11 cellular contexts compared by ENCODE assay signal in the genomic region with DNA sequence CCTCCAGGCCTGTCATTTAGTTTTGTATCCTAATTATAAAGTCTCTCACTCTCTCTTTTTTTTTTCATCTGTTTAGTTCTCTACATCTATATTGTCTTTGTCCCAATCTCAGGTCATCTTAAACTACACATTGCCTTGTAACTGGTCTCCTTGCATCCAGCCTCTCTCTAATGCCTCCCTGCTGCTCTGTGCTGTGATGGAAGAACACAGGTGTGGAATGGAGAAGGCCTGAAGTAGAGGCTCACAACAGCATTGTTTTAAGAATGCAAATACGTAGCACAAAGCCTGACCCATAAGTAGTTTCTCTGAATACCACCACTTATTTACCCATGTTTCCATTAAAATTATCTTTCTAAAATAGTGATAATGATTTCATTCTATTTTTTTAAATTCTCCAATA.
DNase-seq lines count a peak whose midpoint lies in the region; ATAC-seq and TF ChIP-seq lines count a peak whose summit lies in the region.
"Had no signal": no experiment of that assay in that cellular context is flagged by ENCODE, and none has a peak within 500 bp of the region (broad histone marks: within the 10 kb centered on the region; RNA-seq: fewer than 3 reads in every experiment).

No MANE protein-coding gene starts in this region.

- no peak for TF ChIP-seq RAD21 in IMR-90 (IDR thresholded peaks at IDR 0.05; ENCODE audit: low read length)

- ATAC-seq in IMR-90 (ENCODE audit: low read depth) (no peak), WTC11 (peak; percentile 62), left lung (no peak)
- ATAC-seq: A549 had no signal

- H2BK120ac ChIP-seq in IMR-90 (ENCODE audit: low read depth, low read length) = no peak overlapping the region

- H3K56ac ChIP-seq in IMR-90 (ENCODE audit: extremely low read depth, insufficient read depth, low read length) = no peak overlapping the region

- H3K4me3 Mint-ChIP-seq in WTC11 (no peak overlapping the region), immature natural killer cell (peak overlapping the region in 1 of 5 donors; percentile 1)
- H3K4me3 Mint-ChIP-seq: CD4-positive, alpha-beta memory T cell had no signal

- dilution Hi-C loops in IMR-90 (cut with HindIII; ENCODE audit: low sequenced_read_pairs, unreplicated experiment) = no loop called here

- no peak overlapping the region for H4K8ac ChIP-seq in IMR-90 (ENCODE audit: low read depth in 2 of 2, low read length in 2 of 2)

- H3K27me3 Mint-ChIP-seq in WTC11 (ENCODE audit: low read depth) (no peaks in the 10 kb centered on the region), immature natural killer cell (ENCODE audit: low read depth in 3 of 3) (no peaks in the 10 kb centered on the region)
- H3K27me3 Mint-ChIP-seq: CD4-positive, alpha-beta memory T cell had no signal

- H3K27ac Mint-ChIP-seq in WTC11 (peak overlapping the region; percentile 4; the same call in 1 of the 2 replicates), immature natural killer cell (peak overlapping the region in 4 of 6 donors; percentile 0 to 74 (median 16))

- peaks cover 2% of the 10 kb centered on the region; the same call in 1 of the 2 replicates for H3K4me1 ChIP-seq in IMR-90 (ENCODE audit: control insufficient read depth, insufficient read depth, low read length)
- peaks cover 4 to 16% of the 10 kb centered on the region in 2 donors for H3K4me1 ChIP-seq in left lung
- H3K4me1 ChIP-seq in osteoblast (ENCODE audit: insufficient read depth, low read length) = no peaks in the 10 kb centered on the region
- H3K4me1 ChIP-seq: HAP-1 had no signal

- in situ Hi-C loops in IMR-90 (cut with MboI; ENCODE audit: low sequenced_read_pairs) = no loop called here

- H3K23ac ChIP-seq in IMR-90 (ENCODE audit: low read depth, low read length) = no peak overlapping the region

- H4K5ac ChIP-seq in IMR-90 (ENCODE audit: low read depth, low read length) = no peak overlapping the region

- H3K4ac ChIP-seq in IMR-90 (ENCODE audit: low read depth, low read length) = peak overlapping the region; percentile 52; the same call in 1 of the 2 replicates

- no peak for DNase-seq in IMR-90
- DNase-seq in WTC11 (ENCODE audit: low spot score) = no peak
- no peak for DNase-seq in immature natural killer cell
- no peak for DNase-seq in left lung
- no peak for DNase-seq in osteoblast (ENCODE audit: insufficient read length, low spot score, missing footprints)
- DNase-seq in GF-D8 (lab: John Stamatoyannopoulos, UW) = no peak
- DNase-seq: BE2C; CD4-positive, alpha-beta memory T cell; GOT3 had no signal

- no peak overlapping the region for H3K27ac ChIP-seq in IMR-90 (ENCODE audit: insufficient read depth, low read length)
- H3K27ac ChIP-seq in left lung = no peak overlapping the region
- no peak overlapping the region for H3K27ac ChIP-seq in osteoblast (ENCODE audit: low read depth, low read length)
- H3K27ac ChIP-seq: A549 had no signal

- no peak overlapping the region for H2BK5ac ChIP-seq in IMR-90 (ENCODE audit: low read depth, low read length, poor library complexity, severe bottlenecking)

- H3K4me1 Mint-ChIP-seq in WTC11 (peaks cover 19% of the 10 kb centered on the region), immature natural killer cell (peaks cover 21 to 35% of the 10 kb centered on the region in 2 donors)

- H3K9me1 ChIP-seq in IMR-90 (ENCODE audit: insufficient read depth, low read length) = peaks cover 5% of the 10 kb centered on the region

- no peak for TF ChIP-seq CTCF in IMR-90 (conservative IDR thresholded peaks at IDR 0.05; ENCODE audit: low read depth, low read length)
- TF ChIP-seq CTCF in WTC11 (IDR thresholded peaks at IDR 0.05) = no peak
- TF ChIP-seq CTCF in left lung (IDR thresholded peaks at IDR 0.05) = no peak
- no peak for TF ChIP-seq CTCF in osteoblast (IDR thresholded peaks at IDR 0.05; ENCODE audit: extremely low read depth, low read depth, low read length)

- BruUV-seq in IMR-90 (replicated peaks; lab: Mats Ljungman, UMichigan) = no TSS peak

- no peaks in the 10 kb centered on the region for H3K27me3 ChIP-seq in IMR-90 (ENCODE audit: control insufficient read depth, insufficient read depth, low read length)
- no peaks in the 10 kb centered on the region for H3K27me3 ChIP-seq in left lung
- no peaks in the 10 kb centered on the region for H3K27me3 ChIP-seq in osteoblast (ENCODE audit: insufficient read depth, low read length)
- H3K27me3 ChIP-seq: BE2C had no signal

- no peak overlapping the region for H2AK5ac ChIP-seq in IMR-90 (ENCODE audit: low read depth, low read length)

- no peaks in the 10 kb centered on the region for H3K36me3 ChIP-seq in IMR-90 (ENCODE audit: control insufficient read depth, insufficient read depth, low read length)
- H3K36me3 ChIP-seq in left lung = no peaks in the 10 kb centered on the region
- H3K36me3 ChIP-seq in osteoblast (ENCODE audit: insufficient read depth, low read length) = no peaks in the 10 kb centered on the region
- H3K36me3 ChIP-seq: BE2C, HAP-1 had no signal

- H3K14ac ChIP-seq in IMR-90 (replicated peaks; ENCODE audit: low read depth, low read length) = 0 out of 2 replicates have a peak overlapping the region, but pooled peaks have one; percentile 16

- no peaks in the 10 kb centered on the region for H4K20me1 ChIP-seq in IMR-90 (ENCODE audit: insufficient read depth, low read length)
- H4K20me1 ChIP-seq in osteoblast (ENCODE audit: insufficient read depth, low read length) = no peaks in the 10 kb centered on the region

- H3K18ac ChIP-seq in IMR-90 (ENCODE audit: low read depth, low read length) = no peak overlapping the region

- H3K79me2 ChIP-seq in osteoblast (ENCODE audit: insufficient read depth, low read length) = no peaks in the 10 kb centered on the region

- CTCF ChIA-PET in IMR-90 (lab: Yijun Ruan, JAX) = no interaction called here
- CTCF ChIA-PET in WTC11 (lab: Charles Lee) = interaction anchor here (1.0 to 1.4 kb wide), 3 partner anchors 13 to 242 kb away, joined by 3 to 11 read pairs (median 5); no protein-coding TSS in a partner anchor

- H2AFZ ChIP-seq in IMR-90 (replicated peaks; ENCODE audit: low read length, poor library complexity) (no peak overlapping the region), osteoblast (ENCODE audit: low read length) (no peak overlapping the region)

- no peak overlapping the region for H2AK9ac ChIP-seq in IMR-90 (replicated peaks; ENCODE audit: low read depth, low read length, poor library complexity)

- no peaks in the 10 kb centered on the region for H3K9me3 Mint-ChIP-seq in WTC11
- H3K9me3 Mint-ChIP-seq in immature natural killer cell = no peaks in the 10 kb centered on the region

- H2BK20ac ChIP-seq in IMR-90 (ENCODE audit: low read depth, low read length) = no peak overlapping the region

- H3K36me3 Mint-ChIP-seq in WTC11 = no peaks in the 10 kb centered on the region
- peaks cover 0 to 6% (median 0%) of the 10 kb centered on the region in 3 donors for H3K36me3 Mint-ChIP-seq in immature natural killer cell

- H3K9me3 ChIP-seq in IMR-90 (ENCODE audit: control insufficient read depth, insufficient read depth, low read length) = no peaks in the 10 kb centered on the region
- H3K9me3 ChIP-seq in left lung = no peaks in the 10 kb centered on the region
- no peaks in the 10 kb centered on the region for H3K9me3 ChIP-seq in osteoblast (ENCODE audit: low read depth, low read length)
- H3K9me3 ChIP-seq: A549, BE2C, HAP-1 had no signal

- POLR2A ChIA-PET in IMR-90 (lab: Charles Lee; ENCODE audit: unreplicated experiment) (no interaction called here), WTC11 (lab: Charles Lee) (interaction anchor here (0.6 kb wide), 1 partner anchor 353 kb away, joined by 3 read pairs; no protein-coding TSS in a partner anchor)

- H3K4me3 ChIP-seq in IMR-90 (ENCODE audit: insufficient read depth, low read depth, low read length) (no peak overlapping the region), left lung (no peak overlapping the region), osteoblast (ENCODE audit: insufficient read depth, low read length) (no peak overlapping the region)
- H3K4me3 ChIP-seq: A549, HAP-1 had no signal

- no peaks in the 10 kb centered on the region for H3K79me1 ChIP-seq in IMR-90 (ENCODE audit: low read depth in 1 of 2, low read length in 2 of 2)

- H2BK15ac ChIP-seq in IMR-90 (ENCODE audit: low read depth, low read length) = no peak overlapping the region

- TF ChIP-seq POLR2A in IMR-90 (IDR thresholded peaks at IDR 0.05; ENCODE audit: low read depth, low read length) = no peak

- intact Hi-C loops in IMR-90 (cut with micrococcal nuclease) = no loop called here
- intact Hi-C loops in left lung (cut with DNase I) = no loop called here

- H3K9ac ChIP-seq in IMR-90 (ENCODE audit: low read depth, low read length) = no peak overlapping the region

- WGBS in IMR-90 (ENCODE audit: extremely low coverage in 2 of 2, insufficient read length in 1 of 2), 2 experiments = no CpG with 5 or more reads among the region's 1 CpG

- H4K91ac ChIP-seq in IMR-90 (ENCODE audit: insufficient read depth, low read depth, low read length) = peak overlapping the region; percentile 65; the same call in 1 of the 2 replicates

- H3K4me2 ChIP-seq in IMR-90 (ENCODE audit: low read depth, low read length) = no peak overlapping the region
- H3K4me2 ChIP-seq in osteoblast (ENCODE audit: insufficient read depth, low read length) = no peak overlapping the region
- H3K4me2 ChIP-seq: A549 had no signal

TF ChIP-seq in IMR-90, 13 proteins besides CTCF, POLR2A, EP300 and RAD21 (continues in another document):
- TF ChIP-seq CHD1 (IDR thresholded peaks at IDR 0.05; ENCODE audit: low read depth, low read length) (no peak), NFE2L2 (IDR thresholded peaks at IDR 0.05; ENCODE audit: low read depth, low read length) (no peak), FOS (IDR thresholded peaks at IDR 0.05; ENCODE audit: low read depth, low read length) (no peak)

TF ChIP-seq in WTC11, 78 proteins besides CTCF, POLR2A, EP300 and RAD21 (continues in another document):
- TF ChIP-seq HMGA2 (CRISPR knock-in tag; IDR thresholded peaks at IDR 0.05) = no peak
- no peak for TF ChIP-seq SMAD3 (CRISPR knock-in tag; IDR thresholded peaks at IDR 0.05; ENCODE audit: borderline replicate concordance)
- TF ChIP-seq HMGXB4 (CRISPR knock-in tag; IDR thresholded peaks at IDR 0.05) = no peak
- no peak for TF ChIP-seq JAZF1 (CRISPR knock-in tag; IDR thresholded peaks at IDR 0.05)
- TF ChIP-seq GTF2I (CRISPR knock-in tag; conservative IDR thresholded peaks at IDR 0.05) = no peak
- no peak for TF ChIP-seq ELF4 (CRISPR knock-in tag; IDR thresholded peaks at IDR 0.05; ENCODE audit: low read depth)
